In genomic region chr1:55288245-55288644, GRCh38 we compare ENCODE assay signal across 10 cellular contexts.
DNase-seq lines count a peak whose midpoint lies in the region; ATAC-seq and TF ChIP-seq lines count a peak whose summit lies in the region.
"Had no signal": no experiment of that assay in that cellular context is flagged by ENCODE, and none has a peak within 500 bp of the region (broad histone marks: within the 10 kb centered on the region; RNA-seq: fewer than 3 reads in every experiment).

No MANE protein-coding gene starts in this region.

- no peaks in the 10 kb centered on the region for H4K20me1 ChIP-seq in smooth muscle cell (ENCODE audit: low read depth)

- intact Hi-C loops in activated CD4-positive, alpha-beta memory T cell treated with anti-CD3 and anti-CD28 coated beads for 36 hours (cut with micrococcal nuclease), result loop anchor here (5.0 to 10.0 kb wide), 2 partner anchors 1299 to 1417 kb away; no protein-coding TSS in a partner anchor

- H3F3A ChIP-seq in smooth muscle cell (ENCODE audit: low read depth), result no peaks in the 10 kb centered on the region

- ATAC-seq in HG02571 (IDR thresholded peaks at IDR 0.05; ENCODE audit: unreplicated experiment), result peak; percentile 79
- no peak for ATAC-seq in thoracic aorta (ENCODE audit: insufficient number of reproducible peaks, low FRiP score, low read depth)
- no peak for ATAC-seq in activated naive CD8-positive, alpha-beta T cell treated with anti-CD3 and anti-CD28 coated beads, Interleukin-2, amount 50 U/mL, for 24 hours
- ATAC-seq: Panc1 had no signal

- H3K4me3 ChIP-seq in thoracic aorta (peak overlapping the region; percentile 47), smooth muscle cell (no peak overlapping the region)

- H3K27me3 Mint-ChIP-seq in activated CD4-positive, alpha-beta memory T cell treated with anti-CD3 and anti-CD28 coated beads for 36 hours, result peaks cover 3% of the 10 kb centered on the region
- H3K27me3 Mint-ChIP-seq in activated CD4-positive, alpha-beta memory T cell treated with anti-CD3 and anti-CD28 coated beads, Interleukin-2, amount 10 ng/mL, durations not matched to agents 7 days and 5 days, result no peaks in the 10 kb centered on the region
- H3K27me3 Mint-ChIP-seq in IgD-negative memory B cell, result peaks cover 2% of the 10 kb centered on the region
- H3K27me3 Mint-ChIP-seq in activated naive CD8-positive, alpha-beta T cell treated with anti-CD3 and anti-CD28 coated beads, Interleukin-2, amount 50 U/mL, for 24 hours, result no peaks in the 10 kb centered on the region

- H3K9me3 ChIP-seq in thoracic aorta (no peaks in the 10 kb centered on the region), smooth muscle cell (replicated peaks; ENCODE audit: low read depth) (no peaks in the 10 kb centered on the region)

- no peak overlapping the region for H2AFZ ChIP-seq in smooth muscle cell (ENCODE audit: low read depth)

- H3K27me3 ChIP-seq in thoracic aorta (replicated peaks; ENCODE audit: insufficient read depth) (no peaks in the 10 kb centered on the region), smooth muscle cell (ENCODE audit: low read depth) (no peaks in the 10 kb centered on the region)

- H3K4me1 ChIP-seq in thoracic aorta (ENCODE audit: control insufficient read depth in 1 of 2, low read depth in 2 of 2), result no peaks in the 10 kb centered on the region
- H3K4me1 ChIP-seq in smooth muscle cell (ENCODE audit: low read depth), result no peaks in the 10 kb centered on the region

- peak; percentile 41 for DNase-seq in activated CD4-positive, alpha-beta memory T cell treated with anti-CD3 and anti-CD28 coated beads for 36 hours
- no peak for DNase-seq in activated CD4-positive, alpha-beta memory T cell treated with anti-CD3 and anti-CD28 coated beads, Interleukin-2, amount 10 ng/mL, durations not matched to agents 7 days and 5 days
- DNase-seq in thoracic aorta (ENCODE audit: low spot score) (no peak), OCI-M2 (lab: John Stamatoyannopoulos, UW; ENCODE audit: unreplicated experiment) (no peak), smooth muscle cell (lab: John Stamatoyannopoulos, UW; ENCODE audit: unreplicated experiment) (no peak)
- no peak for DNase-seq in activated naive CD8-positive, alpha-beta T cell treated with anti-CD3 and anti-CD28 coated beads, Interleukin-2, amount 50 U/mL, for 24 hours
- DNase-seq: activated gamma-delta T cell treated with Interleukin-2 at 50 U/mL for 16 hours had no signal

- POLR2A ChIA-PET in activated CD4-positive, alpha-beta memory T cell treated with anti-CD3 and anti-CD28 coated beads for 36 hours (lab: Charles Lee), result no interaction called here
- POLR2A ChIA-PET in activated CD4-positive, alpha-beta memory T cell treated with anti-CD3 and anti-CD28 coated beads, Interleukin-2, amount 10 ng/mL, durations not matched to agents 7 days and 5 days (lab: Charles Lee), result no interaction called here

- no peak overlapping the region for H3K4me3 Mint-ChIP-seq in activated CD4-positive, alpha-beta memory T cell treated with anti-CD3 and anti-CD28 coated beads for 36 hours
- H3K4me3 Mint-ChIP-seq in activated CD4-positive, alpha-beta memory T cell treated with anti-CD3 and anti-CD28 coated beads, Interleukin-2, amount 10 ng/mL, durations not matched to agents 7 days and 5 days, result no peak overlapping the region
- H3K4me3 Mint-ChIP-seq in IgD-negative memory B cell, result peak overlapping the region; percentile 41 to 94 (median 88)
- H3K4me3 Mint-ChIP-seq in activated naive CD8-positive, alpha-beta T cell treated with anti-CD3 and anti-CD28 coated beads, Interleukin-2, amount 50 U/mL, for 24 hours, result no peak overlapping the region

- H3K9me3 Mint-ChIP-seq in activated CD4-positive, alpha-beta memory T cell treated with anti-CD3 and anti-CD28 coated beads for 36 hours, result no peaks in the 10 kb centered on the region
- no peaks in the 10 kb centered on the region for H3K9me3 Mint-ChIP-seq in activated CD4-positive, alpha-beta memory T cell treated with anti-CD3 and anti-CD28 coated beads, Interleukin-2, amount 10 ng/mL, durations not matched to agents 7 days and 5 days
- H3K9me3 Mint-ChIP-seq in IgD-negative memory B cell, result no peaks in the 10 kb centered on the region
- no peaks in the 10 kb centered on the region for H3K9me3 Mint-ChIP-seq in activated naive CD8-positive, alpha-beta T cell treated with anti-CD3 and anti-CD28 coated beads, Interleukin-2, amount 50 U/mL, for 24 hours

- H3K27ac Mint-ChIP-seq in activated CD4-positive, alpha-beta memory T cell treated with anti-CD3 and anti-CD28 coated beads for 36 hours, result no peak overlapping the region
- H3K27ac Mint-ChIP-seq in activated CD4-positive, alpha-beta memory T cell treated with anti-CD3 and anti-CD28 coated beads, Interleukin-2, amount 10 ng/mL, durations not matched to agents 7 days and 5 days, result no peak overlapping the region
- peak overlapping the region in 2 of 3 donors; percentile 47 to 96 for H3K27ac Mint-ChIP-seq in IgD-negative memory B cell
- no peak overlapping the region for H3K27ac Mint-ChIP-seq in activated naive CD8-positive, alpha-beta T cell treated with anti-CD3 and anti-CD28 coated beads, Interleukin-2, amount 50 U/mL, for 24 hours

- H3K4me1 Mint-ChIP-seq in activated CD4-positive, alpha-beta memory T cell treated with anti-CD3 and anti-CD28 coated beads for 36 hours (ENCODE audit: low read depth), result peaks cover 25% of the 10 kb centered on the region
- peaks cover 12% of the 10 kb centered on the region for H3K4me1 Mint-ChIP-seq in activated CD4-positive, alpha-beta memory T cell treated with anti-CD3 and anti-CD28 coated beads, Interleukin-2, amount 10 ng/mL, durations not matched to agents 7 days and 5 days
- peaks cover 8 to 11% (median 9%) of the 10 kb centered on the region in 3 donors for H3K4me1 Mint-ChIP-seq in IgD-negative memory B cell
- H3K4me1 Mint-ChIP-seq in activated naive CD8-positive, alpha-beta T cell treated with anti-CD3 and anti-CD28 coated beads, Interleukin-2, amount 50 U/mL, for 24 hours, result peaks cover 33% of the 10 kb centered on the region

- H3K36me3 ChIP-seq in thoracic aorta, result no peaks in the 10 kb centered on the region
- no peaks in the 10 kb centered on the region for H3K36me3 ChIP-seq in smooth muscle cell (ENCODE audit: low read depth)

- CTCF ChIA-PET in activated CD4-positive, alpha-beta memory T cell treated with anti-CD3 and anti-CD28 coated beads for 36 hours (lab: Charles Lee), result interaction anchor here (3.7 kb wide), 1 partner anchor 50 kb away, joined by 17 read pairs; no protein-coding TSS in a partner anchor
- CTCF ChIA-PET in activated CD4-positive, alpha-beta memory T cell treated with anti-CD3 and anti-CD28 coated beads, Interleukin-2, amount 10 ng/mL, durations not matched to agents 7 days and 5 days (lab: Charles Lee), result interaction anchor here (1.0 kb wide), 2 partner anchors 9 to 10 kb away, joined by 3 to 4 read pairs; no protein-coding TSS in a partner anchor

- no peak overlapping the region for H3K4me2 ChIP-seq in smooth muscle cell

- no peak overlapping the region for H3K9ac ChIP-seq in smooth muscle cell (ENCODE audit: low read depth)

- H3K36me3 Mint-ChIP-seq in activated CD4-positive, alpha-beta memory T cell treated with anti-CD3 and anti-CD28 coated beads for 36 hours, result no peaks in the 10 kb centered on the region
- no peaks in the 10 kb centered on the region for H3K36me3 Mint-ChIP-seq in activated CD4-positive, alpha-beta memory T cell treated with anti-CD3 and anti-CD28 coated beads, Interleukin-2, amount 10 ng/mL, durations not matched to agents 7 days and 5 days (ENCODE audit: low read depth)
- no peaks in the 10 kb centered on the region for H3K36me3 Mint-ChIP-seq in IgD-negative memory B cell
- peaks cover 2% of the 10 kb centered on the region for H3K36me3 Mint-ChIP-seq in activated naive CD8-positive, alpha-beta T cell treated with anti-CD3 and anti-CD28 coated beads, Interleukin-2, amount 50 U/mL, for 24 hours (ENCODE audit: low read depth)

- no peak overlapping the region for H3K27ac ChIP-seq in thoracic aorta
- no peak overlapping the region for H3K27ac ChIP-seq in smooth muscle cell (ENCODE audit: low read depth)

- WGBS in smooth muscle cell (ENCODE audit: low lambda C conversion rate), result 96% methylated on average over 13 of the region's 13 CpGs

- H3K79me2 ChIP-seq in smooth muscle cell (ENCODE audit: low read depth), result no peaks in the 10 kb centered on the region

- TF ChIP-seq CTCF in thoracic aorta (IDR thresholded peaks at IDR 0.05) (no peak), smooth muscle cell (IDR thresholded peaks at IDR 0.05; ENCODE audit: borderline replicate concordance, insufficient read depth, poor library complexity, severe bottlenecking) (no peak)

Comparison
In these comparisons a context has a peak if more than half of its experiments do, and no peak if none do; other contexts are left out.
1. H3K27ac Mint-ChIP-seq: peak in IgD-negative memory B cell (2 of 3); none in activated CD4-positive, alpha-beta memory T cell treated with anti-CD3 and anti-CD28 coated beads for 36 hours (single experiment), activated CD4-positive, alpha-beta memory T cell treated with anti-CD3 and anti-CD28 coated beads, Interleukin-2, amount 10 ng/mL, durations not matched to agents 7 days and 5 days (single experiment) and activated naive CD8-positive, alpha-beta T cell treated with anti-CD3 and anti-CD28 coated beads, Interleukin-2, amount 50 U/mL, for 24 hours (single experiment).
2. H3K4me3 Mint-ChIP-seq: peak in IgD-negative memory B cell (4 of 4); none in activated CD4-positive, alpha-beta memory T cell treated with anti-CD3 and anti-CD28 coated beads for 36 hours (single experiment), activated CD4-positive, alpha-beta memory T cell treated with anti-CD3 and anti-CD28 coated beads, Interleukin-2, amount 10 ng/mL, durations not matched to agents 7 days and 5 days (single experiment) and activated naive CD8-positive, alpha-beta T cell treated with anti-CD3 and anti-CD28 coated beads, Interleukin-2, amount 50 U/mL, for 24 hours (single experiment).